Comparison of ENCODE assay signal across 1 cellular context in genomic region chr7:69439040-69439439, GRCh38.
TF ChIP-seq lines count a peak whose summit lies in the region.

No MANE protein-coding gene starts in this region.

TF ChIP-seq in GM23338, 12 proteins besides CTCF, POLR2A, EP300 and RAD21 (continued from another document):
- TF ChIP-seq ZNF462 (CRISPR knock-in tag; IDR thresholded peaks at IDR 0.05) (no peak), STAT1 (IDR thresholded peaks at IDR 0.05; ENCODE audit: unreplicated experiment) (no peak), JUNB (IDR thresholded peaks at IDR 0.05; ENCODE audit: unreplicated experiment) (no peak), POLR2AphosphoS5 (IDR thresholded peaks at IDR 0.05; ENCODE audit: low read depth) (no peak), EZH2 (IDR thresholded peaks at IDR 0.05; ENCODE audit: low read depth, unreplicated experiment) (no peak), ZNF114 (CRISPR knock-in tag; IDR thresholded peaks at IDR 0.05) (no peak), CREB1 (CRISPR knock-in tag; IDR thresholded peaks at IDR 0.05; ENCODE audit: low read depth) (no peak)
- TF ChIP-seq, protein P1, sequence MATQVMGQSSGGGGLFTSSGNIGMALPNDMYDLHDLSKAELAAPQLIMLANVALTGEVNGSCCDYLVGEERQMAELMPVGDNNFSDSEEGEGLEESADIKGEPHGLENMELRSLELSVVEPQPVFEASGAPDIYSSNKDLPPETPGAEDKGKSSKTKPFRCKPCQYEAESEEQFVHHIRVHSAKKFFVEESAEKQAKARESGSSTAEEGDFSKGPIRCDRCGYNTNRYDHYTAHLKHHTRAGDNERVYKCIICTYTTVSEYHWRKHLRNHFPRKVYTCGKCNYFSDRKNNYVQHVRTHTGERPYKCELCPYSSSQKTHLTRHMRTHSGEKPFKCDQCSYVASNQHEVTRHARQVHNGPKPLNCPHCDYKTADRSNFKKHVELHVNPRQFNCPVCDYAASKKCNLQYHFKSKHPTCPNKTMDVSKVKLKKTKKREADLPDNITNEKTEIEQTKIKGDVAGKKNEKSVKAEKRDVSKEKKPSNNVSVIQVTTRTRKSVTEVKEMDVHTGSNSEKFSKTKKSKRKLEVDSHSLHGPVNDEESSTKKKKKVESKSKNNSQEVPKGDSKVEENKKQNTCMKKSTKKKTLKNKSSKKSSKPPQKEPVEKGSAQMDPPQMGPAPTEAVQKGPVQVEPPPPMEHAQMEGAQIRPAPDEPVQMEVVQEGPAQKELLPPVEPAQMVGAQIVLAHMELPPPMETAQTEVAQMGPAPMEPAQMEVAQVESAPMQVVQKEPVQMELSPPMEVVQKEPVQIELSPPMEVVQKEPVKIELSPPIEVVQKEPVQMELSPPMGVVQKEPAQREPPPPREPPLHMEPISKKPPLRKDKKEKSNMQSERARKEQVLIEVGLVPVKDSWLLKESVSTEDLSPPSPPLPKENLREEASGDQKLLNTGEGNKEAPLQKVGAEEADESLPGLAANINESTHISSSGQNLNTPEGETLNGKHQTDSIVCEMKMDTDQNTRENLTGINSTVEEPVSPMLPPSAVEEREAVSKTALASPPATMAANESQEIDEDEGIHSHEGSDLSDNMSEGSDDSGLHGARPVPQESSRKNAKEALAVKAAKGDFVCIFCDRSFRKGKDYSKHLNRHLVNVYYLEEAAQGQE (IDR thresholded peaks at IDR 0.05; ENCODE audit: unreplicated experiment), result no peak
- TF ChIP-seq, protein P2, sequence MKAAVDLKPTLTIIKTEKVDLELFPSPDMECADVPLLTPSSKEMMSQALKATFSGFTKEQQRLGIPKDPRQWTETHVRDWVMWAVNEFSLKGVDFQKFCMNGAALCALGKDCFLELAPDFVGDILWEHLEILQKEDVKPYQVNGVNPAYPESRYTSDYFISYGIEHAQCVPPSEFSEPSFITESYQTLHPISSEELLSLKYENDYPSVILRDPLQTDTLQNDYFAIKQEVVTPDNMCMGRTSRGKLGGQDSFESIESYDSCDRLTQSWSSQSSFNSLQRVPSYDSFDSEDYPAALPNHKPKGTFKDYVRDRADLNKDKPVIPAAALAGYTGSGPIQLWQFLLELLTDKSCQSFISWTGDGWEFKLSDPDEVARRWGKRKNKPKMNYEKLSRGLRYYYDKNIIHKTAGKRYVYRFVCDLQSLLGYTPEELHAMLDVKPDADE (IDR thresholded peaks at IDR 0.05), result no peak
